ENCODE assay signal across 8 cellular contexts in the genomic region with DNA sequence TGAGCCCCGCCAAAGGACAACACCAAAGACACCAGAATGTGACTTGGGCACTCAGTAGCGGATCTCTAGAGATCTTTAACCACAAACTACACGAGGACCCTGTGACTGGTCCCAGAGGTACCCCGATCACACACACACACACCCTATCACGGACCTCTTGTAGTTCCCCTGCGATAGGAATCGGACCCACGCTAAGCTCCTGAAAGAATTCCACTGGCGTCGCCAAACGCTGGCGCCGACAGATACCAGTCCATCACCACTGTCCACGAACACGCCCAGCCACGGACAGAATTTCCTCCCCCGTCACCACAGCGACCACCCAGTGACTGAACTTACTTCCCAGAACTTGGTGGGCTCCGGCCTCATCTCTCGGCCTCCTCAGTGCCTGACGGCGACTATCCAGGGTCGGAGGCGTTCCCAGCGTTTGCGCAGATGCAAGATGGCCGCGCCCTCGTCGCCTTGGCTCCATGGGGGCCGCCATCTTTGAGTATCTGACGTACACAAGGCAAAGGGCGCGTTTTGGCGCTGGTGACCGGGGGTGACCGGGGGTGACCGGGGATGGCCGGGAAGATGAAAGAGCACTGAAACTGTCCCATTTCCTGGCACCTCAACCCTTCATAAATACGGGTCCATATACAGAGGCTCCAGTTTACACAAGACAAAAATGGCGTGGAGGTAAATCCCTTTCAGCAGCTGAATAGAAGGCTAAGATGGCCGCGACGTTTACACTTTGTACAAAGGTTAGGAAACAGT. TPM values are rescaled to one million over a fixed set of nuclear protein-coding genes. Genes with fewer than 3 reads are reported as not detected.
DNase-seq lines count a peak whose midpoint lies in the region; ATAC-seq and TF ChIP-seq lines count a peak whose summit lies in the region.

A gene (minus strand): TSS at position 407 of the 753 bp plus-strand sequence. CDS start 4,500 bp downstream, outside the sequence.

- DNase-seq in DMS114 treated with DMSO at 0.1 percent for 48 hours (lab: John Stamatoyannopoulos, UW; ENCODE audit: unreplicated experiment) (peak; percentile 86), SHP77 (lab: John Stamatoyannopoulos, UW) (peak; percentile 76 to 90), foreskin melanocyte (peak; percentile 76), neural progenitor cell (ENCODE audit: low spot score) (peak; percentile 96), stomach (peak; percentile 90)
- peak; percentile 88 for DNase-seq in activated naive CD4-positive, alpha-beta T cell treated with Interleukin-2 at 50 U/mL for 16 hours

- no peak for TF ChIP-seq EP300 in stomach (IDR thresholded peaks at IDR 0.05)

- peaks cover 71% of the 10 kb centered on the region for H3K9me3 Mint-ChIP-seq in neural progenitor cell

- no peak within 1 kb of the TSS; the same call in 1 of the 2 replicates for H3K4me2 ChIP-seq in KMS-11
- peak within 1 kb of the TSS; percentile 82 for H3K4me2 ChIP-seq in neural progenitor cell

- H3K36me3 ChIP-seq in KMS-11 (ENCODE audit: insufficient read depth) (no peaks in the 10 kb centered on the region), neural progenitor cell (no peaks in the 10 kb centered on the region), stomach (peaks cover 10 to 27% (median 24%) of the 10 kb centered on the region in 4 donors)

- H3K79me2 ChIP-seq in KMS-11 (ENCODE audit: insufficient read depth, low read depth) (no peaks in the 10 kb centered on the region), neural progenitor cell (ENCODE audit: low read depth) (peaks cover 28% of the 10 kb centered on the region)

- H2AFZ ChIP-seq in KMS-11 (ENCODE audit: low read depth): peak within 1 kb of the TSS; percentile 85
- H2AFZ ChIP-seq in neural progenitor cell (replicated peaks): peak within 1 kb of the TSS; percentile 100

- intact Hi-C loops in stomach (cut with DNase I; ENCODE audit: low total_unique reads): no loop called here

- H3K27ac Mint-ChIP-seq in neural progenitor cell: peak within 1 kb of the TSS; percentile 99

- no peaks in the 10 kb centered on the region for H3F3A ChIP-seq in neural progenitor cell (ENCODE audit: low read depth)

- peak within 1 kb of the TSS; percentile 21; the same call in 1 of the 2 replicates for H3K27ac ChIP-seq in KMS-11
- no peak within 1 kb of the TSS for H3K27ac ChIP-seq in neural progenitor cell
- peak within 1 kb of the TSS; percentile 87 to 88 (median 88) for H3K27ac ChIP-seq in stomach

- TF ChIP-seq CTCF in KMS-11 (conservative IDR thresholded peaks at IDR 0.05; ENCODE audit: low read depth, low read length) (no peak), neural progenitor cell (IDR thresholded peaks at IDR 0.05) (no peak), stomach (IDR thresholded peaks at IDR 0.05) (no peak)

- no peaks in the 10 kb centered on the region for H4K20me1 ChIP-seq in KMS-11 (ENCODE audit: insufficient read depth)
- H4K20me1 ChIP-seq in neural progenitor cell (ENCODE audit: low read depth): no peaks in the 10 kb centered on the region

- no peak for TF ChIP-seq POLR2A in stomach (IDR thresholded peaks at IDR 0.05)

- H3K36me3 Mint-ChIP-seq in neural progenitor cell: peaks cover 34% of the 10 kb centered on the region

- H3K4me1 ChIP-seq in KMS-11 (ENCODE audit: low read depth, poor library complexity, severe bottlenecking) (no peaks in the 10 kb centered on the region), neural progenitor cell (no peaks in the 10 kb centered on the region), stomach (peaks cover 0 to 16% (median 9%) of the 10 kb centered on the region in 4 donors)

- H3K4me3 ChIP-seq in KMS-11 (IDR thresholded peaks at IDR 0.05; ENCODE audit: insufficient read depth, low read depth, low read length) (peak within 1 kb of the TSS; percentile 52), neural progenitor cell (peak within 1 kb of the TSS; percentile 87), stomach (peak within 1 kb of the TSS; percentile 61 to 95 (median 78))

- H3K4me3 Mint-ChIP-seq in neural progenitor cell: peak within 1 kb of the TSS; percentile 98

- H3K4me1 Mint-ChIP-seq in neural progenitor cell: peaks cover 16% of the 10 kb centered on the region

- H3K9me3 ChIP-seq in neural progenitor cell (ENCODE audit: low read depth) (peaks cover 7% of the 10 kb centered on the region), stomach (peaks cover 0 to 65% (median 33%) of the 10 kb centered on the region in 4 donors)

- H3K27me3 ChIP-seq in KMS-11 (ENCODE audit: insufficient read depth, low read depth) (no peaks in the 10 kb centered on the region), neural progenitor cell (no peaks in the 10 kb centered on the region), stomach (no peaks in the 10 kb centered on the region)

- H3K9ac ChIP-seq in KMS-11 (peak within 1 kb of the TSS; percentile 30; the same call in 1 of the 2 replicates), neural progenitor cell (peak within 1 kb of the TSS; percentile 60)

- peaks cover 4% of the 10 kb centered on the region for H3K27me3 Mint-ChIP-seq in neural progenitor cell (ENCODE audit: insufficient read depth, low read depth)

- 0 to 1% (median 1%) methylated on average over 34 to 44 of the region's 44 CpGs for WGBS in stomach, 5 donors

- peak; percentile 89 for ATAC-seq in GM21528 (IDR thresholded peaks at IDR 0.05; ENCODE audit: low FRiP score, unreplicated experiment)

RNA-seq across cellular contexts. Expression of the gene that starts here (rescaled TPM):
- total RNA-seq in neural progenitor cell (ENCODE audit: low replicate concordance) (15.9 and 31.4 TPM in 2 replicates), stomach (10 to 100 TPM in 2 of 5 donors, 1 to 10 TPM in 3; 2.9 to 25.7 (median 9.7) TPM)
- 1 to 10 TPM; 2.6 to 5.3 (median 3.4) TPM for polyA plus RNA-seq in stomach
